Comparison of ENCODE assay signal across 8 cellular contexts in the genomic region with DNA sequence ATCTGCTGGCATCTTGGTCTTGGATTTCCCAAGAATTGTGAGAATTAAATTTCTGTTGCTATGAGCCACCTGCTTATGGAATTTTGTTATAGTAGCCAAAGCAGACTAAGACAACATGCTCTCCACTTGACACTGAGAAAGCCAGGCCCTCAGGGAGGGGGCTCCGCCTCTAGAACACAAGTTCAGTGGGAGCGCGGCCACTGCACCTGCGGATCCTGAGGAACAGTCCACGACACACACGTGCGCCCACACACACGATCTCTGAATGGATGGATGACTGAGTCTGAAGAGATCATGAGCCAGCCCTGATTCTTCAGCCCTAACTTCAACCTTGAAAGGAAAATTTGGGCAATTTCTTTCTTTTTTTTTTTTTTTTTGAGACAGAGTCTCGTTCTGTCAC.
"Had no signal": no experiment of that assay in that cellular context is flagged by ENCODE, and none has a peak within 500 bp of the region (broad histone marks: within the 10 kb centered on the region; RNA-seq: fewer than 3 reads in every experiment).

No MANE protein-coding gene starts in this region.

- ATAC-seq: naive thymus-derived CD4-positive, alpha-beta T cell had no signal

- H3K27me3 Mint-ChIP-seq: activated CD4-positive, alpha-beta T cell treated with anti-CD3 and anti-CD28 coated beads, Interleukin-2, amount 10 ng/mL, durations not matched to agents 24 days and 14 days had no signal

- H3K27ac Mint-ChIP-seq: activated B cell treated with CpG ODN at 0.5 μM for 24 hours; activated CD4-positive, alpha-beta T cell treated with anti-CD3 and anti-CD28 coated beads, Interleukin-2, amount 10 ng/mL, durations not matched to agents 24 days and 14 days; naive thymus-derived CD4-positive, alpha-beta T cell had no signal

- DNase-seq: activated B cell treated with CpG ODN at 0.5 μM for 24 hours; activated CD4-positive, alpha-beta T cell treated with anti-CD3 and anti-CD28 coated beads, Interleukin-2, amount 10 ng/mL, durations not matched to agents 24 days and 14 days; activated naive CD4-positive, alpha-beta T cell treated with anti-CD3 and anti-CD28 coated beads, Interleukin-2, amount 50 U/mL, for 16 hours; dermis blood vessel endothelial cell; naive thymus-derived CD4-positive, alpha-beta T cell; occipital lobe; stimulated activated CD4-positive, alpha-beta T cell treated with anti-CD3 and anti-CD28 coated beads, Interleukin-15, amount 100 ng/mL, for 24 hours had no signal

- H3K36me3 Mint-ChIP-seq: naive thymus-derived CD4-positive, alpha-beta T cell had no signal

- H3K9me3 Mint-ChIP-seq: activated B cell treated with CpG ODN at 0.5 μM for 24 hours; activated CD4-positive, alpha-beta T cell treated with anti-CD3 and anti-CD28 coated beads, Interleukin-2, amount 10 ng/mL, durations not matched to agents 24 days and 14 days; central memory CD8-positive, alpha-beta T cell; naive thymus-derived CD4-positive, alpha-beta T cell had no signal

- H3K4me3 Mint-ChIP-seq: activated B cell treated with CpG ODN at 0.5 μM for 24 hours; activated CD4-positive, alpha-beta T cell treated with anti-CD3 and anti-CD28 coated beads, Interleukin-2, amount 10 ng/mL, durations not matched to agents 24 days and 14 days; central memory CD8-positive, alpha-beta T cell; naive thymus-derived CD4-positive, alpha-beta T cell had no signal

- H3K4me1 Mint-ChIP-seq: activated B cell treated with CpG ODN at 0.5 μM for 24 hours; activated CD4-positive, alpha-beta T cell treated with anti-CD3 and anti-CD28 coated beads, Interleukin-2, amount 10 ng/mL, durations not matched to agents 24 days and 14 days; central memory CD8-positive, alpha-beta T cell had no signal
